ENCODE assay signal across 9 cellular contexts in genomic region chr3:102536479-102536878, GRCh38.
DNase-seq lines count a peak whose midpoint lies in the region; ATAC-seq and FAIRE-seq lines count a peak whose summit lies in the region.
"Had no signal": no experiment of that assay in that cellular context is flagged by ENCODE, and none has a peak within 500 bp of the region (broad histone marks: within the 10 kb centered on the region; RNA-seq: fewer than 3 reads in every experiment).

No MANE protein-coding gene starts in this region.

- FAIRE-seq in frontal cortex (lab: Jason Lieb, UNC) = no peak

- ATAC-seq in GM21576 (IDR thresholded peaks at IDR 0.05; ENCODE audit: unreplicated experiment) = peak; percentile 62
- ATAC-seq in GM18517 (IDR thresholded peaks at IDR 0.05; ENCODE audit: unreplicated experiment) = no peak

- DNase-seq in DMS79 (lab: John Stamatoyannopoulos, UW) = peak; percentile 2
- DNase-seq in NAMALWA (ENCODE audit: low spot score) = peak; percentile 60
- DNase-seq in SKM-1 (lab: John Stamatoyannopoulos, UW; ENCODE audit: unreplicated experiment) = peak; percentile 5
- DNase-seq in frontal cortex (ENCODE audit: low spot score in 2 of 2) = peak; percentile 3 to 28
- DNase-seq in retina = peak; percentile 60
- DNase-seq in NCI-H2029 treated with DMSO at 0.1 percent for 48 hours (lab: John Stamatoyannopoulos, UW) = no peak
- DNase-seq: T-cell had no signal
